Comparison of ENCODE assay signal across 24 cellular contexts in genomic region chr22:19865141-19865829, GRCh38. TPM values are rescaled to one million over a fixed set of nuclear protein-coding genes. Genes with fewer than 3 reads are reported as not detected.
A peak's percentile ranks its signal among the peaks of the same experiment; 100 is the strongest.
DNase-seq lines count a peak whose midpoint lies in the region; FAIRE-seq and TF ChIP-seq lines count a peak whose summit lies in the region.
"Had no signal": no experiment of that assay in that cellular context is flagged by ENCODE, and none has a peak within 500 bp of the region (broad histone marks: within the 10 kb centered on the region; RNA-seq: fewer than 3 reads in every experiment).

No MANE protein-coding gene starts in this region.

- H3K36me3 Mint-ChIP-seq in astrocyte (ENCODE audit: low read depth, unreplicated experiment), result peaks cover 3% of the 10 kb centered on the region
- H3K36me3 Mint-ChIP-seq: CD14-positive monocyte had no signal

- no peaks in the 10 kb centered on the region for H3K79me2 ChIP-seq in astrocyte (ENCODE audit: insufficient read depth, low read length)

- TF ChIP-seq CTCF in astrocyte (IDR thresholded peaks at IDR 0.05; ENCODE audit: insufficient read depth, low read depth, low read length) (no peak), kidney (IDR thresholded peaks at IDR 0.05; ENCODE audit: borderline replicate concordance, extremely low read depth, insufficient read depth) (no peak)

- H3K27me3 ChIP-seq in astrocyte (ENCODE audit: insufficient read depth, low read length), result no peaks in the 10 kb centered on the region
- H3K27me3 ChIP-seq in skeletal muscle satellite cell (ENCODE audit: control insufficient read depth, insufficient read depth, low read length), result no peaks in the 10 kb centered on the region
- H3K27me3 ChIP-seq: SJSA1 had no signal

- DNase-seq in GM12892 (ENCODE audit: insufficient read length) (no peak), astrocyte (ENCODE audit: low read depth) (peak; percentile 50), kidney (peak; percentile 4), NCI-H1694 (lab: John Stamatoyannopoulos, UW) (no peak), amygdala (lab: John Stamatoyannopoulos, UW) (no peak), DMS153 (lab: John Stamatoyannopoulos, UW) (no peak), NCI-H345 (lab: John Stamatoyannopoulos, UW) (no peak)
- DNase-seq: DMS79, NCI-H1105, NCI-H146, NCI-H2081, NCI-H2171, NCI-H524 treated with DMSO at 0.1 percent for 48 hours, NCI-H82 had no signal

- H2AFZ ChIP-seq in astrocyte (ENCODE audit: low read depth, low read length), result no peak overlapping the region
- H2AFZ ChIP-seq: GM23338 had no signal

- H3K27ac ChIP-seq in astrocyte (ENCODE audit: low read depth, low read length) (no peak overlapping the region), kidney (ENCODE audit: low read depth in 2 of 2, low read length in 2 of 2) (no peak overlapping the region)
- H3K27ac ChIP-seq: A549, KMS-11, SJSA1 had no signal

- no peak overlapping the region for H3K4me3 Mint-ChIP-seq in astrocyte (ENCODE audit: unreplicated experiment)
- H3K4me3 Mint-ChIP-seq: B cell, CD14-positive monocyte, GM23338 had no signal

- H3K9me3 ChIP-seq in astrocyte (ENCODE audit: insufficient read depth, low read depth, low read length), result no peaks in the 10 kb centered on the region
- no peaks in the 10 kb centered on the region for H3K9me3 ChIP-seq in kidney (ENCODE audit: control insufficient read depth in 1 of 2, low read length in 2 of 2)
- H3K9me3 ChIP-seq in skeletal muscle satellite cell (replicated peaks; ENCODE audit: low read length), result no peaks in the 10 kb centered on the region
- H3K9me3 ChIP-seq: A549, HAP-1, SJSA1 had no signal

- H3K27ac Mint-ChIP-seq in astrocyte (ENCODE audit: unreplicated experiment), result no peak overlapping the region
- H3K27ac Mint-ChIP-seq: B cell, CD14-positive monocyte, GM23338 had no signal

- H3K27me3 Mint-ChIP-seq in astrocyte (ENCODE audit: low read depth, unreplicated experiment), result no peaks in the 10 kb centered on the region
- H3K27me3 Mint-ChIP-seq: B cell had no signal

- FAIRE-seq in GM12892 (lab: Jason Lieb, UNC), result peak; percentile 69
- FAIRE-seq in astrocyte (lab: Jason Lieb, UNC), result peak; percentile 64
- no peak for FAIRE-seq in kidney (lab: Jason Lieb, UNC)
- FAIRE-seq: A549, GM12891, RCC 7860 had no signal

- no peaks in the 10 kb centered on the region for H3K4me1 ChIP-seq in astrocyte (ENCODE audit: insufficient read depth, low read length)
- no peaks in the 10 kb centered on the region for H3K4me1 ChIP-seq in kidney (ENCODE audit: control insufficient read depth in 1 of 2, insufficient read depth in 1 of 2, low read depth in 1 of 2, low read length in 2 of 2)
- H3K4me1 ChIP-seq in skeletal muscle satellite cell (ENCODE audit: control insufficient read depth, insufficient read depth, low read length), result peaks cover 6% of the 10 kb centered on the region
- H3K4me1 ChIP-seq: A549, HAP-1 had no signal

- H3K4me2 ChIP-seq in astrocyte (ENCODE audit: low read length) (peak overlapping the region; percentile 21), skeletal muscle satellite cell (ENCODE audit: low read length) (peak overlapping the region; percentile 47)
- H3K4me2 ChIP-seq: A549, GM23338, KMS-11 had no signal

- intact Hi-C loops in kidney (cut with DNase I), result no loop called here

- H3K9ac ChIP-seq in astrocyte (ENCODE audit: low read length), result no peak overlapping the region
- H3K9ac ChIP-seq in kidney (ENCODE audit: low read length in 2 of 2), result no peak overlapping the region
- H3K9ac ChIP-seq in skeletal muscle satellite cell (ENCODE audit: low read depth, low read length), result peak overlapping the region; percentile 5
- H3K9ac ChIP-seq: KMS-11 had no signal

- H3K9me3 Mint-ChIP-seq in astrocyte (ENCODE audit: unreplicated experiment), result no peaks in the 10 kb centered on the region
- H3K9me3 Mint-ChIP-seq: CD14-positive monocyte, GM23338 had no signal

- H3K4me1 Mint-ChIP-seq in astrocyte (ENCODE audit: low read depth, unreplicated experiment), result peaks cover 14% of the 10 kb centered on the region
- H3K4me1 Mint-ChIP-seq: B cell had no signal

- H3K36me3 ChIP-seq in astrocyte (ENCODE audit: insufficient read depth, low read length) (no peaks in the 10 kb centered on the region), kidney (ENCODE audit: control insufficient read depth in 1 of 2, insufficient read depth in 2 of 2, low read length in 2 of 2) (no peaks in the 10 kb centered on the region), skeletal muscle satellite cell (ENCODE audit: insufficient read depth, low read length) (no peaks in the 10 kb centered on the region)
- H3K36me3 ChIP-seq: HAP-1, SJSA1 had no signal

- no peaks in the 10 kb centered on the region for H4K20me1 ChIP-seq in astrocyte (ENCODE audit: insufficient read depth, low read length)

- TF ChIP-seq POLR2A in GM12892 (IDR thresholded peaks at IDR 0.05; ENCODE audit: low read depth, low read length), result no peak

- H3K4me3 ChIP-seq in astrocyte (ENCODE audit: insufficient read depth, low read depth, low read length), result no peak overlapping the region
- no peak overlapping the region for H3K4me3 ChIP-seq in kidney (ENCODE audit: low read length in 2 of 2)
- H3K4me3 ChIP-seq in skeletal muscle satellite cell (ENCODE audit: low read length), result no peak overlapping the region
- H3K4me3 ChIP-seq: A549, GM23338, HAP-1, SJSA1 had no signal

RNA-seq across cellular contexts. Expression of gene GNB1L, which starts 10.6 kb away (rescaled TPM):
- 1.6 TPM for polyA plus RNA-seq in GM12892 (2012; ENCODE audit: missing spikeins)
- total RNA-seq in astrocyte (10.4 and 14.3 TPM in 2 replicates), kidney (4.4 TPM)
- 4.0 TPM for polyA plus RNA-seq in kidney (ENCODE audit: insufficient read depth, low read depth, low replicate concordance)
- total RNA-seq in skeletal muscle satellite cell (2012; rRNA removed), result 3.7 and 7.9 TPM in 2 replicates

RNA-seq across cellular contexts. Expression of gene RTL10, which starts 10.6 kb away (rescaled TPM):
- 5.6 TPM for polyA plus RNA-seq in GM12892 (2012; ENCODE audit: missing spikeins)
- total RNA-seq in astrocyte (33.6 and 43.0 TPM in 2 replicates), kidney (16.7 TPM)
- 8.8 TPM for polyA plus RNA-seq in kidney (ENCODE audit: insufficient read depth, low read depth, low replicate concordance)
- total RNA-seq in skeletal muscle satellite cell (2012; rRNA removed), result 9.4 and 12.0 TPM in 2 replicates

Comparison
In these comparisons a context has a peak if more than half of its experiments do, and no peak if none do; other contexts are left out.
1. DNase-seq: peak in astrocyte (single experiment) and kidney (single experiment); none in GM12892 (single experiment), NCI-H1694 (single experiment), amygdala (0 of 56), DMS153 (single experiment) and NCI-H345 (single experiment).